ENCODE assay signal across 15 cellular contexts in genomic region chr12:103102225-103102744, GRCh38.
DNase-seq lines count a peak whose midpoint lies in the region; ATAC-seq and TF ChIP-seq lines count a peak whose summit lies in the region.
"Had no signal": no experiment of that assay in that cellular context is flagged by ENCODE, and none has a peak within 500 bp of the region (broad histone marks: within the 10 kb centered on the region; RNA-seq: fewer than 3 reads in every experiment).

No MANE protein-coding gene starts in this region.

- peak overlapping the region; percentile 30 for H3K27ac Mint-ChIP-seq in activated CD4-positive, alpha-beta T cell treated with anti-CD3 and anti-CD28 coated beads, Interleukin-2, amount 10 ng/mL, durations not matched to agents 24 days and 14 days
- no peak overlapping the region for H3K27ac Mint-ChIP-seq in stimulated activated memory B cell treated with anti-CD40 and anti-IgM and Interleukin-4, amounts not matched to agents 10 μg/mL and 1 μg/mL and 100 μg/mL, for 72 hours
- no peak overlapping the region for H3K27ac Mint-ChIP-seq in progenitor cell of endocrine pancreas
- H3K27ac Mint-ChIP-seq: activated naive CD8-positive, alpha-beta T cell treated with anti-CD3 and anti-CD28 coated beads, Interleukin-2, amount 10 ng/mL, durations not matched to agents 7 days and 5 days; dendritic cell treated with granulocyte-macrophage colony-stimulating factor and Interleukin-4, amounts not matched to agents 40 ng/mL and 50 ng/mL, for 4 days had no signal

- H3K36me3 Mint-ChIP-seq in activated CD4-positive, alpha-beta T cell treated with anti-CD3 and anti-CD28 coated beads, Interleukin-2, amount 10 ng/mL, durations not matched to agents 24 days and 14 days (ENCODE audit: low read depth), result no peaks in the 10 kb centered on the region
- no peaks in the 10 kb centered on the region for H3K36me3 Mint-ChIP-seq in stimulated activated memory B cell treated with anti-CD40 and anti-IgM and Interleukin-4, amounts not matched to agents 10 μg/mL and 1 μg/mL and 100 μg/mL, for 72 hours
- H3K36me3 Mint-ChIP-seq in progenitor cell of endocrine pancreas (ENCODE audit: insufficient read depth), result no peaks in the 10 kb centered on the region
- H3K36me3 Mint-ChIP-seq: activated naive CD8-positive, alpha-beta T cell treated with anti-CD3 and anti-CD28 coated beads, Interleukin-2, amount 10 ng/mL, durations not matched to agents 7 days and 5 days had no signal

- H3K4me1 Mint-ChIP-seq in activated CD4-positive, alpha-beta T cell treated with anti-CD3 and anti-CD28 coated beads, Interleukin-2, amount 10 ng/mL, durations not matched to agents 24 days and 14 days, result no peaks in the 10 kb centered on the region
- peaks cover 8% of the 10 kb centered on the region for H3K4me1 Mint-ChIP-seq in stimulated activated memory B cell treated with anti-CD40 and anti-IgM and Interleukin-4, amounts not matched to agents 10 μg/mL and 1 μg/mL and 100 μg/mL, for 72 hours
- no peaks in the 10 kb centered on the region for H3K4me1 Mint-ChIP-seq in progenitor cell of endocrine pancreas (ENCODE audit: low read depth)
- H3K4me1 Mint-ChIP-seq: activated naive CD8-positive, alpha-beta T cell treated with anti-CD3 and anti-CD28 coated beads, Interleukin-2, amount 10 ng/mL, durations not matched to agents 7 days and 5 days had no signal

- no peak overlapping the region for H3K4me3 Mint-ChIP-seq in activated CD4-positive, alpha-beta T cell treated with anti-CD3 and anti-CD28 coated beads, Interleukin-2, amount 10 ng/mL, durations not matched to agents 24 days and 14 days
- no peak overlapping the region for H3K4me3 Mint-ChIP-seq in stimulated activated memory B cell treated with anti-CD40 and anti-IgM and Interleukin-4, amounts not matched to agents 10 μg/mL and 1 μg/mL and 100 μg/mL, for 72 hours
- no peak overlapping the region for H3K4me3 Mint-ChIP-seq in progenitor cell of endocrine pancreas (ENCODE audit: low read depth)
- H3K4me3 Mint-ChIP-seq: activated naive CD8-positive, alpha-beta T cell treated with anti-CD3 and anti-CD28 coated beads, Interleukin-2, amount 10 ng/mL, durations not matched to agents 7 days and 5 days; dendritic cell treated with granulocyte-macrophage colony-stimulating factor and Interleukin-4, amounts not matched to agents 40 ng/mL and 50 ng/mL, for 4 days had no signal

- TF ChIP-seq CTCF in progenitor cell of endocrine pancreas (IDR thresholded peaks at IDR 0.05; ENCODE audit: unreplicated experiment), result no peak

- no peak for DNase-seq in activated CD4-positive, alpha-beta T cell treated with anti-CD3 and anti-CD28 coated beads, Interleukin-2, amount 10 ng/mL, durations not matched to agents 24 days and 14 days
- no peak for DNase-seq in activated CD4-positive, alpha-beta T cell treated with anti-CD3 and anti-CD28 coated beads for 48 hours
- DNase-seq in NCI-H2107 (lab: John Stamatoyannopoulos, UW) (no peak), progenitor cell of endocrine pancreas (ENCODE audit: low spot score, unreplicated experiment) (no peak), NCI-H524 (lab: John Stamatoyannopoulos, UW) (no peak)
- DNase-seq: activated naive CD8-positive, alpha-beta T cell treated with anti-CD3 and anti-CD28 coated beads, Interleukin-2, amount 10 ng/mL, durations not matched to agents 7 days and 5 days; DMS79; glutamatergic neuron; H7; NCI-H226; ovary had no signal

- peak; percentile 72 for ATAC-seq in GM21528 (IDR thresholded peaks at IDR 0.05; ENCODE audit: low FRiP score, unreplicated experiment)
- peak; percentile 88 for ATAC-seq in HG03095 (IDR thresholded peaks at IDR 0.05; ENCODE audit: unreplicated experiment)
- ATAC-seq in stimulated activated memory B cell treated with anti-CD40 and anti-IgM and Interleukin-4, amounts not matched to agents 10 μg/mL and 1 μg/mL and 100 μg/mL, for 72 hours, result peak; percentile 76

- no peaks in the 10 kb centered on the region for H3K27me3 Mint-ChIP-seq in activated CD4-positive, alpha-beta T cell treated with anti-CD3 and anti-CD28 coated beads, Interleukin-2, amount 10 ng/mL, durations not matched to agents 24 days and 14 days
- H3K27me3 Mint-ChIP-seq in stimulated activated memory B cell treated with anti-CD40 and anti-IgM and Interleukin-4, amounts not matched to agents 10 μg/mL and 1 μg/mL and 100 μg/mL, for 72 hours, result no peaks in the 10 kb centered on the region
- peaks cover 16% of the 10 kb centered on the region for H3K27me3 Mint-ChIP-seq in progenitor cell of endocrine pancreas
- H3K27me3 Mint-ChIP-seq: dendritic cell treated with granulocyte-macrophage colony-stimulating factor and Interleukin-4, amounts not matched to agents 40 ng/mL and 50 ng/mL, for 4 days had no signal

- intact Hi-C loops in activated CD4-positive, alpha-beta T cell treated with anti-CD3 and anti-CD28 coated beads, Interleukin-2, amount 10 ng/mL, durations not matched to agents 24 days and 14 days (cut with micrococcal nuclease), result loop anchor here (10.0 kb wide), 1 partner anchor 403 kb away; no protein-coding TSS in a partner anchor

- H3K9me3 Mint-ChIP-seq in activated CD4-positive, alpha-beta T cell treated with anti-CD3 and anti-CD28 coated beads, Interleukin-2, amount 10 ng/mL, durations not matched to agents 24 days and 14 days, result peaks cover 8% of the 10 kb centered on the region
- no peaks in the 10 kb centered on the region for H3K9me3 Mint-ChIP-seq in stimulated activated memory B cell treated with anti-CD40 and anti-IgM and Interleukin-4, amounts not matched to agents 10 μg/mL and 1 μg/mL and 100 μg/mL, for 72 hours
- H3K9me3 Mint-ChIP-seq in progenitor cell of endocrine pancreas (ENCODE audit: low read depth), result peaks cover 4% of the 10 kb centered on the region
